In genomic region chr14:50935126-50936090, GRCh38 we compare ENCODE assay signal across 1 cellular context.
TF ChIP-seq lines count a peak whose summit lies in the region.

No MANE protein-coding gene starts in this region.

TF ChIP-seq in HepG2, 621 proteins besides CTCF, POLR2A, EP300 and RAD21 (continued from another document and continues in another):
- TF ChIP-seq HOMEZ (CRISPR knock-in tag; IDR thresholded peaks at IDR 0.05; ENCODE audit: low read depth) (peak; percentile 92), AHR (CRISPR knock-in tag; IDR thresholded peaks at IDR 0.05) (no peak), XRCC5 (optimal IDR thresholded peaks at IDR 0.05; ENCODE audit: low read length) (no peak), ZNF773 (CRISPR knock-in tag; IDR thresholded peaks at IDR 0.05; ENCODE audit: borderline replicate concordance) (no peak), ZNF576 (CRISPR knock-in tag; IDR thresholded peaks at IDR 0.05) (no peak), ZNF710 (CRISPR knock-in tag; IDR thresholded peaks at IDR 0.05; ENCODE audit: borderline replicate concordance) (peak; percentile 80; the same call in 1 of the 2 replicates), ZNF704 (CRISPR knock-in tag; IDR thresholded peaks at IDR 0.05; ENCODE audit: borderline replicate concordance) (no peak), HMG20A (CRISPR knock-in tag; IDR thresholded peaks at IDR 0.05; ENCODE audit: borderline replicate concordance) (peak; percentile 90; the same call in 1 of the 2 replicates), SMC3 (IDR thresholded peaks at IDR 0.05; ENCODE audit: low read length) (0 out of 2 replicates have a peak, but pooled peaks have one; percentile 7), ISL2 (CRISPR knock-in tag; IDR thresholded peaks at IDR 0.05) (peak; percentile 86), TFAP4 (IDR thresholded peaks at IDR 0.05; ENCODE audit: borderline replicate concordance, low read depth) (peak; percentile 66; the same call in 1 of the 2 replicates), ZNF879 (CRISPR knock-in tag; IDR thresholded peaks at IDR 0.05) (no peak), IRF9 (CRISPR knock-in tag; IDR thresholded peaks at IDR 0.05; ENCODE audit: borderline replicate concordance) (no peak), ZNF260 (CRISPR knock-in tag; IDR thresholded peaks at IDR 0.05; ENCODE audit: borderline replicate concordance, low read depth) (no peak), GTF2F1 (IDR thresholded peaks at IDR 0.05; ENCODE audit: low read length) (no peak), ZNF337 (CRISPR knock-in tag; IDR thresholded peaks at IDR 0.05; ENCODE audit: borderline replicate concordance, low read depth) (0 out of 2 replicates have a peak, but pooled peaks have one; percentile 78), SP2 (CRISPR knock-in tag; IDR thresholded peaks at IDR 0.05) (no peak), ZNF678 (CRISPR knock-in tag; IDR thresholded peaks at IDR 0.05) (no peak), GRHL1 (CRISPR knock-in tag; conservative IDR thresholded peaks at IDR 0.05) (no peak), TBX2 (CRISPR knock-in tag; IDR thresholded peaks at IDR 0.05; ENCODE audit: borderline replicate concordance) (peak; percentile 89), ZNF652 (CRISPR knock-in tag; IDR thresholded peaks at IDR 0.05; ENCODE audit: borderline replicate concordance, low read depth) (peak; percentile 77), ZC3H13 (CRISPR knock-in tag; IDR thresholded peaks at IDR 0.05) (no peak), ZBTB7A (CRISPR knock-in tag; IDR thresholded peaks at IDR 0.05) (no peak), KAT7 (CRISPR knock-in tag; IDR thresholded peaks at IDR 0.05; ENCODE audit: borderline replicate concordance) (no peak), ZNF83 (CRISPR knock-in tag; IDR thresholded peaks at IDR 0.05; ENCODE audit: borderline replicate concordance) (no peak), MEIS1 (CRISPR knock-in tag; IDR thresholded peaks at IDR 0.05; ENCODE audit: borderline replicate concordance) (peak; percentile 91; the same call in 1 of the 2 replicates), SP140L (CRISPR knock-in tag; IDR thresholded peaks at IDR 0.05; ENCODE audit: borderline replicate concordance) (no peak), TCF7L2 (IDR thresholded peaks at IDR 0.05; ENCODE audit: low read depth, low read length) (no peak), SRY (CRISPR knock-in tag; IDR thresholded peaks at IDR 0.05) (no peak), ZNF414 (CRISPR knock-in tag; IDR thresholded peaks at IDR 0.05) (no peak), ZXDC (CRISPR knock-in tag; IDR thresholded peaks at IDR 0.05) (no peak), ATF1 (CRISPR knock-in tag; IDR thresholded peaks at IDR 0.05) (no peak), NFIB (CRISPR knock-in tag; IDR thresholded peaks at IDR 0.05; ENCODE audit: borderline replicate concordance) (no peak), ZNF552 (CRISPR knock-in tag; IDR thresholded peaks at IDR 0.05; ENCODE audit: borderline replicate concordance) (no peak), ZNF609 (CRISPR knock-in tag; IDR thresholded peaks at IDR 0.05; ENCODE audit: borderline replicate concordance) (peak; percentile 78), MXD3 (CRISPR knock-in tag; IDR thresholded peaks at IDR 0.05) (no peak)
